1 cellular context compared by ENCODE assay signal in genomic region chr17:46989637-46990431, GRCh38.
TF ChIP-seq lines count a peak whose summit lies in the region.

No MANE protein-coding gene starts in this region.

TF ChIP-seq in GM12878, 131 proteins besides CTCF, POLR2A, EP300 and RAD21 (continues in another document):
- TF ChIP-seq ZSCAN29 (IDR thresholded peaks at IDR 0.05) (no peak), ZNF622 (IDR thresholded peaks at IDR 0.05) (no peak), IRF3 (IDR thresholded peaks at IDR 0.05) (no peak), USF2 (IDR thresholded peaks at IDR 0.05; ENCODE audit: borderline replicate concordance, low read depth, low read length) (no peak), ZNF207 (IDR thresholded peaks at IDR 0.05; ENCODE audit: borderline replicate concordance) (no peak), CREB1 (IDR thresholded peaks at IDR 0.05; ENCODE audit: low read depth) (no peak), RUNX3 (IDR thresholded peaks at IDR 0.05; ENCODE audit: low read length) (peak; percentile 58), MEF2A (IDR thresholded peaks at IDR 0.05; ENCODE audit: insufficient read depth, low read depth, low read length) (no peak), MLLT1 (IDR thresholded peaks at IDR 0.05) (no peak), SKIL (IDR thresholded peaks at IDR 0.05; ENCODE audit: low read depth, poor library complexity, severe bottlenecking) (no peak), CHD1 (IDR thresholded peaks at IDR 0.05; ENCODE audit: low read depth, low read length) (no peak), JUNB (IDR thresholded peaks at IDR 0.05) (peak; percentile 84), TBL1XR1 (IDR thresholded peaks at IDR 0.05; ENCODE audit: low read depth, low read length) (no peak), HDAC2 (IDR thresholded peaks at IDR 0.05) (no peak), SMAD1 (IDR thresholded peaks at IDR 0.05; ENCODE audit: low read depth, partially characterized antibody) (no peak), FOXM1 (IDR thresholded peaks at IDR 0.05; ENCODE audit: low read depth, low read length) (no peak), PAX5 (IDR thresholded peaks at IDR 0.05; ENCODE audit: borderline replicate concordance, low read depth, low read length) (no peak), ZBTB40 (IDR thresholded peaks at IDR 0.05; ENCODE audit: borderline replicate concordance) (no peak), ZNF24 (IDR thresholded peaks at IDR 0.05) (no peak), HCFC1 (IDR thresholded peaks at IDR 0.05; ENCODE audit: low read length) (no peak), NR2F1 (conservative IDR thresholded peaks at IDR 0.05) (no peak), BACH1 (IDR thresholded peaks at IDR 0.05; ENCODE audit: borderline replicate concordance) (no peak), IRF5 (IDR thresholded peaks at IDR 0.05; ENCODE audit: borderline replicate concordance) (no peak), SPI1 (IDR thresholded peaks at IDR 0.05; ENCODE audit: borderline replicate concordance, insufficient read depth, low read depth, low read length) (no peak), POLR2AphosphoS2 (IDR thresholded peaks at IDR 0.05; ENCODE audit: low read depth, low read length) (no peak), SREBF1 (IDR thresholded peaks at IDR 0.05; ENCODE audit: low read length) (no peak), STAT3 (IDR thresholded peaks at IDR 0.05; ENCODE audit: low read depth, low read length) (no peak), ZBED1 (IDR thresholded peaks at IDR 0.05; ENCODE audit: borderline replicate concordance) (no peak), IKZF2 (IDR thresholded peaks at IDR 0.05) (peak in 1 of 2 experiments; percentile 35; a peak in 1 of 4 replicates), MTA3 (IDR thresholded peaks at IDR 0.05; ENCODE audit: borderline replicate concordance, low read length) (no peak), MAX (IDR thresholded peaks at IDR 0.05; ENCODE audit: low read depth, low read length) (no peak), ZBTB33 (IDR thresholded peaks at IDR 0.05) (no peak), CBX3 (IDR thresholded peaks at IDR 0.05; ENCODE audit: borderline replicate concordance, low read depth) (no peak), MTA2 (IDR thresholded peaks at IDR 0.05; ENCODE audit: low read depth) (no peak), CUX1 (IDR thresholded peaks at IDR 0.05; ENCODE audit: insufficient replicate concordance, low read depth, low read length) (no peak), SRF (IDR thresholded peaks at IDR 0.05; ENCODE audit: low read depth in 2 of 2, low read length in 2 of 2) (no peak), BRCA1 (IDR thresholded peaks at IDR 0.05; ENCODE audit: low read depth, low read length) (no peak), BCLAF1 (IDR thresholded peaks at IDR 0.05) (no peak)
